ENCODE assay signal across 8 cellular contexts in the genomic region with DNA sequence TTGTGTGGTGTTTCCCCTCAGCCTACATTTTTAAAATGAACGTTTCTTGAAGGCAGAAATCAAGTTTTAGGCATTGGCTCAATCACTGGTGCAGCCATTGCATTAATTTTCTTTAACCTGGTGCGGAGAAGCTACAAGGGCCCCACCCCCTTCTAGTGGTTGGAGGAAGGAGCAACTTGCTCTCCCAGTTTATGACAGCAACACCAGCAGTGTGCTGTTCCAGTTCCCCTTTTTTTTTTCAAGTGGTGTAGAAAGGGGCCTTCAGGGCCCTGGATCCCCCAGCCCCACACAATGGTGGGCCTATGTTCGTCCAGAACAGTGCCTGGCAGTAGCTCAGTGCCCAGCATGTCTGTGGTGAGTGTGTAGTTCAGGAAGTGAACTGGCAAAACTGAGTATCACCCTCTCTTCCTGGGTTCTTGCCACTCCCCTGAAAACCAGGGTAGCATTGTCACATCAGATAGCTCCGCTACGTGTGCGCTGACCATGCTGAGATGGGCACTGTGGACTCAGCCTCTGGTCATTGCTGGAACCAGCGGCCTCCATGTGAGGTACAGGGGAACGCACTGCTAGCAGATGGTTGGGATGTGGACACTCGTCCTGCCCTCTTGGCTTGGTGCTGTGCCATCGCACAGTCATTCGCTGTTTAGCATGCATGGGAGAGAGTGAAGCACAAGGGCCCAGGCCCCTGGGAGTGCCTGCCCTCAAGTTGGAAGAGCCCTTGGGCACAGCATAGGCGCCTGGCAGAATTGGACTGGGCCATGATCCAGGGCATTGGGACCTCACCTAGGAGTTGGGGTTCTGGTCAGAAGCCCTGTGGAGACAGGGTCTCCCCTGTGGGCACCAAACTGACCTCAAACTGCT. TPM values are rescaled to one million over a fixed set of nuclear protein-coding genes. Genes with fewer than 3 reads are reported as not detected.
A peak's percentile ranks its signal among the peaks of the same experiment; 100 is the strongest.
DNase-seq lines count a peak whose midpoint lies in the region; ATAC-seq and TF ChIP-seq lines count a peak whose summit lies in the region.

No MANE protein-coding gene starts in this region.

- no peaks in the 10 kb centered on the region for H3K27me3 ChIP-seq in esophagus squamous epithelium
- H3K27me3 ChIP-seq in spleen (replicated peaks in 1 of 7), result no peaks in the 10 kb centered on the region
- no peaks in the 10 kb centered on the region for H3K27me3 ChIP-seq in aorta (ENCODE audit: control insufficient read depth in 1 of 2, insufficient read depth in 2 of 2, low read length in 1 of 2)

- TF ChIP-seq POLR2A in esophagus squamous epithelium (IDR thresholded peaks at IDR 0.05) (no peak), spleen (IDR thresholded peaks at IDR 0.05) (no peak)

- TF ChIP-seq CTCF in esophagus squamous epithelium (IDR thresholded peaks at IDR 0.05) (no peak), spleen (IDR thresholded peaks at IDR 0.05 in 8 of 11, conservative IDR thresholded peaks at IDR 0.05 in 3 of 11) (no peak)

- intact Hi-C loops in esophagus squamous epithelium (cut with DNase I), result loop anchor here (10.0 kb wide), 1 partner anchor 305 kb away; no protein-coding TSS in a partner anchor
- intact Hi-C loops in spleen (cut with DNase I; ENCODE audit: low total_unique reads), result no loop called here
- intact Hi-C loops in aorta (cut with DNase I), result loop anchor here in 1 of 2 donors (10.0 kb wide), 1 partner anchor 745 kb away; no protein-coding TSS in a partner anchor

- ATAC-seq in HG02884 (IDR thresholded peaks at IDR 0.05; ENCODE audit: unreplicated experiment), result peak; percentile 44
- no peak for ATAC-seq in aorta (ENCODE audit: low FRiP score)

- H3K27ac ChIP-seq in esophagus squamous epithelium, result peak overlapping the region; percentile 49 to 100 (median 80)
- H3K27ac ChIP-seq in spleen, result peak overlapping the region in 7 of 8 donors; percentile 51 to 100 (median 98)
- H3K27ac ChIP-seq in aorta (ENCODE audit: low read depth in 1 of 2, low read length in 2 of 2), result no peak overlapping the region

- peaks cover 0 to 8% (median 5%) of the 10 kb centered on the region in 3 donors for H3K9me3 ChIP-seq in esophagus squamous epithelium
- peaks cover 0 to 12% (median 9%) of the 10 kb centered on the region in 8 donors for H3K9me3 ChIP-seq in spleen
- peaks cover 2% of the 10 kb centered on the region for H3K9me3 ChIP-seq in aorta (ENCODE audit: control insufficient read depth, low read length)

- peak overlapping the region in 1 of 4 donors; percentile 12 for H3K4me3 ChIP-seq in esophagus squamous epithelium
- H3K4me3 ChIP-seq in spleen, result peak overlapping the region in 2 of 8 donors; percentile 0 to 48
- H3K4me3 ChIP-seq in aorta (ENCODE audit: low read length in 2 of 2), result no peak overlapping the region

- 14 to 34% methylated on average over 1 to 3 of the region's 12 CpGs for WGBS in esophagus squamous epithelium, 2 donors
- 56 to 66% (median 61%) methylated on average over 12 of the region's 12 CpGs for WGBS in spleen, 5 donors
- WGBS in aorta, 2 donors, result 65 to 67% methylated on average over 12 of the region's 12 CpGs

- peak; percentile 55 for DNase-seq in SKM-1 (lab: John Stamatoyannopoulos, UW; ENCODE audit: unreplicated experiment)
- no peak for DNase-seq in esophagus squamous epithelium (lab: John Stamatoyannopoulos, UW)
- peak; percentile 71 for DNase-seq in spleen
- DNase-seq in nucleus accumbens (lab: John Stamatoyannopoulos, UW), result no peak
- no peak for DNase-seq in inferior parietal cortex (ENCODE audit: extremely low spot score)
- no peak for DNase-seq in COR-L47 (lab: John Stamatoyannopoulos, UW)
- no peak for DNase-seq in aorta

- H3K36me3 ChIP-seq in esophagus squamous epithelium (peaks cover 3 to 16% (median 5%) of the 10 kb centered on the region in 3 donors), spleen (peaks cover 0 to 74% (median 4%) of the 10 kb centered on the region in 6 donors), aorta (ENCODE audit: control insufficient read depth in 1 of 2, insufficient read depth in 2 of 2, low read length in 1 of 2) (no peaks in the 10 kb centered on the region)

- H3K4me1 ChIP-seq in esophagus squamous epithelium (peaks cover 85 to 94% (median 88%) of the 10 kb centered on the region in 3 donors), spleen (peaks cover 77 to 97% (median 92%) of the 10 kb centered on the region in 6 donors), aorta (ENCODE audit: control insufficient read depth in 1 of 2, insufficient read depth in 2 of 2, low read length in 2 of 2) (peaks cover under 1 to 19% of the 10 kb centered on the region in 2 donors)

RNA-seq across cellular contexts. Expression of a gene that starts 7.2 kb away (rescaled TPM):
- 100 to 1,000 TPM; 279 to 327 (median 319) TPM for total RNA-seq in esophagus squamous epithelium
- total RNA-seq in spleen, result 100 to 1,000 TPM; 302 to 387 (median 338) TPM
- polyA plus RNA-seq in spleen, result 100 to 1,000 TPM; 150 to 282 (median 231) TPM
- total RNA-seq in aorta, result 100 to 1,000 TPM; 291 to 356 TPM
- polyA plus RNA-seq in aorta, result 100 to 1,000 TPM; 232 to 349 TPM

RNA-seq across cellular contexts. Expression of a gene that starts 13.4 kb away (rescaled TPM):
- total RNA-seq in esophagus squamous epithelium (10 to 100 TPM in 3 of 4 donors, 1 to 10 TPM in 1; 8.5 to 21.3 (median 18.1) TPM), spleen (10 to 100 TPM in 6 of 7 donors, 1 to 10 TPM in 1; 7.3 to 14.2 (median 11.9) TPM), aorta (10 to 100 TPM in 1 of 2 donors, 1 to 10 TPM in 1; 7.9 to 11.4 TPM)
- polyA plus RNA-seq in spleen (10 to 100 TPM; 18.7 to 23.4 (median 21.7) TPM), aorta (10 to 100 TPM in 1 of 2 donors, 1 to 10 TPM in 1; 3.6 to 36.2 TPM)

RNA-seq across cellular contexts. Expression of a gene that starts 19.3 kb away (rescaled TPM):
- total RNA-seq in esophagus squamous epithelium (10 to 100 TPM; 33.8 to 62.2 (median 51.2) TPM), spleen (100 to 1,000 TPM in 1 of 7 donors, 10 to 100 TPM in 6; 32.3 to 103 (median 39.0) TPM), aorta (10 to 100 TPM; 27.4 to 35.4 TPM)
- polyA plus RNA-seq in spleen (100 to 1,000 TPM in 2 of 3 donors, 10 to 100 TPM in 1; 95.2 to 114 (median 111) TPM), aorta (100 to 1,000 TPM in 1 of 2 donors, 10 to 100 TPM in 1; 41.8 to 152 TPM)

RNA-seq across cellular contexts. Expression of a gene that starts 50.3 kb away (rescaled TPM):
- total RNA-seq in esophagus squamous epithelium (100 to 1,000 TPM; 279 to 320 (median 302) TPM), spleen (100 to 1,000 TPM; 167 to 218 (median 186) TPM), aorta (100 to 1,000 TPM; 247 to 248 TPM)
- polyA plus RNA-seq in spleen (100 to 1,000 TPM; 279 to 499 (median 316) TPM), aorta (100 to 1,000 TPM; 660 to 973 TPM)

RNA-seq across cellular contexts. Expression of a gene that starts 60.0 kb away (rescaled TPM):
- total RNA-seq in esophagus squamous epithelium (1 to 10 TPM in 1 of 4 donors, under 1 TPM in 3; 0.48 to 2.7 (median 0.66) TPM), spleen (1 to 10 TPM in 6 of 7 donors, under 1 TPM in 1; 0.94 to 3.5 (median 2.4) TPM), aorta (1 to 10 TPM; 4.3 to 4.5 TPM)
- polyA plus RNA-seq in spleen (under 1 TPM; 0.35 to 0.96 (median 0.67) TPM), aorta (under 1 TPM; 0.50 to 0.87 TPM)

Comparison
In these comparisons a context has a peak if more than half of its experiments do, and no peak if none do; other contexts are left out.
1. DNase-seq: peak in SKM-1 (single experiment) and spleen (single experiment); none in esophagus squamous epithelium (single experiment), nucleus accumbens (0 of 56), inferior parietal cortex (single experiment), COR-L47 (single experiment) and aorta (0 of 2).
2. H3K27ac ChIP-seq: peak in esophagus squamous epithelium (4 of 4) and spleen (7 of 8); none in aorta (0 of 2).